In genomic region chr16:57757883-57758282, GRCh38 we compare ENCODE assay signal across 22 cellular contexts. TPM values are rescaled to one million over a fixed set of nuclear protein-coding genes. Genes with fewer than 3 reads are reported as not detected.
DNase-seq lines count a peak whose midpoint lies in the region; ATAC-seq and TF ChIP-seq lines count a peak whose summit lies in the region.
"Had no signal": no experiment of that assay in that cellular context is flagged by ENCODE, and none has a peak within 500 bp of the region (broad histone marks: within the 10 kb centered on the region; RNA-seq: fewer than 3 reads in every experiment).

No MANE protein-coding gene starts in this region.

- H3K27me3 Mint-ChIP-seq in effector memory CD8-positive, alpha-beta T cell = no peaks in the 10 kb centered on the region
- H3K27me3 Mint-ChIP-seq: naive thymus-derived CD8-positive, alpha-beta T cell had no signal

- H3K4me1 ChIP-seq in mesendoderm (ENCODE audit: control insufficient read depth, low read depth, low read length) (peaks cover 2% of the 10 kb centered on the region), upper lobe of right lung (peaks cover 8% of the 10 kb centered on the region)
- H3K4me1 ChIP-seq: colonic mucosa had no signal

- H3K79me1 ChIP-seq in mesendoderm (ENCODE audit: low read length) = no peaks in the 10 kb centered on the region

- intact Hi-C loops in Right ventricle myocardium inferior (cut with DNase I) (loop anchor here (1.0 to 10.0 kb wide), 3 partner anchors 43 to 247 kb away; partner anchors contain the start of genes USB1 and ZNF319), left cardiac atrium (cut with DNase I) (loop anchor here (1.0 to 5.0 kb wide), 3 partner anchors 105 to 244 kb away; partner anchors contain the start of genes USB1 (in 1 of the 2) and ZNF319 (in 1 of the 2)), upper lobe of right lung (cut with DNase I) (loop anchor here (5.0 kb wide), 1 partner anchor 104 kb away; no protein-coding TSS in a partner anchor)

- DNase-seq in Right ventricle myocardium inferior (ENCODE audit: missing footprints) (peak; percentile 72), left cardiac atrium (no peak), mesendoderm (no peak), upper lobe of right lung (no peak), middle frontal gyrus (ENCODE audit: extremely low spot score, low spot score) (no peak)
- no peak for DNase-seq in effector memory CD8-positive, alpha-beta T cell
- DNase-seq: NCI-H1436 treated with DMSO at 0.1 percent for 48 hours, SIG-M5 had no signal

- H3K4me3 Mint-ChIP-seq in effector memory CD8-positive, alpha-beta T cell = peak overlapping the region in 1 of 2 donors; percentile 22
- H3K4me3 Mint-ChIP-seq: activated naive CD4-positive, alpha-beta T cell treated with anti-CD3 and anti-CD28 coated beads for 36 hours; CD8-positive, alpha-beta T cell; GM23338; HFFc6; mesothelial cell of epicardium; naive thymus-derived CD8-positive, alpha-beta T cell had no signal

- no peak overlapping the region for H4K5ac ChIP-seq in mesendoderm (ENCODE audit: low read length)

- H3K9ac ChIP-seq in mesendoderm (ENCODE audit: low read length) = no peak overlapping the region

- no peak for ATAC-seq in Right ventricle myocardium inferior
- ATAC-seq in left cardiac atrium = no peak
- ATAC-seq in effector memory CD8-positive, alpha-beta T cell (replicated peaks) = no peak
- ATAC-seq in upper lobe of right lung = no peak
- ATAC-seq in HG02763 (IDR thresholded peaks at IDR 0.05; ENCODE audit: unreplicated experiment) = no peak
- no peak for ATAC-seq in GM19467 (IDR thresholded peaks at IDR 0.05; ENCODE audit: unreplicated experiment)

- no peak overlapping the region for H3K23ac ChIP-seq in mesendoderm (ENCODE audit: low read length)

- peaks cover 0 to 5% of the 10 kb centered on the region in 2 donors for H3K4me1 Mint-ChIP-seq in effector memory CD8-positive, alpha-beta T cell (ENCODE audit: low read depth in 2 of 2)

- no peak overlapping the region for H3K4ac ChIP-seq in mesendoderm (ENCODE audit: low read depth, low read length)

- H3K18ac ChIP-seq in mesendoderm (ENCODE audit: low read length) = no peak overlapping the region

- H3K27ac ChIP-seq in mesendoderm (ENCODE audit: low read depth, low read length) = no peak overlapping the region
- peak overlapping the region; percentile 30 for H3K27ac ChIP-seq in upper lobe of right lung
- H3K27ac ChIP-seq: colonic mucosa, HL-60, PC-9 had no signal

- H2BK5ac ChIP-seq in mesendoderm (ENCODE audit: low read length) = no peak overlapping the region

- H3K9me3 ChIP-seq in upper lobe of right lung = no peaks in the 10 kb centered on the region
- H3K9me3 ChIP-seq: adrenal gland, colonic mucosa, ovary, spleen had no signal

- peaks cover 7% of the 10 kb centered on the region for H3K36me3 ChIP-seq in mesendoderm (ENCODE audit: control insufficient read depth, insufficient read depth, low read length)
- peaks cover 29% of the 10 kb centered on the region for H3K36me3 ChIP-seq in upper lobe of right lung
- H3K36me3 ChIP-seq: colonic mucosa, ovary had no signal

- H4K8ac ChIP-seq in mesendoderm (ENCODE audit: low read depth, low read length) = no peak overlapping the region

- H2AK5ac ChIP-seq in mesendoderm (ENCODE audit: low read length) = no peak overlapping the region

- no peak overlapping the region for H2BK120ac ChIP-seq in mesendoderm (ENCODE audit: low read depth, low read length)

- peak overlapping the region; percentile 7 for H3K56ac ChIP-seq in mesendoderm (ENCODE audit: low read length)

- no peaks in the 10 kb centered on the region for H3K79me2 ChIP-seq in mesendoderm (ENCODE audit: control insufficient read depth, insufficient read depth, low read length)

- H3K27ac Mint-ChIP-seq in effector memory CD8-positive, alpha-beta T cell = peak overlapping the region; percentile 16 to 44
- H3K27ac Mint-ChIP-seq: activated naive CD4-positive, alpha-beta T cell treated with anti-CD3 and anti-CD28 coated beads for 36 hours; CD8-positive, alpha-beta T cell; GM23338; HFFc6; mesothelial cell of epicardium had no signal

- no peak overlapping the region for H2BK15ac ChIP-seq in mesendoderm (replicated peaks; ENCODE audit: low read depth)

- TF ChIP-seq CTCF in upper lobe of right lung (IDR thresholded peaks at IDR 0.05) = no peak

- peaks cover 7% of the 10 kb centered on the region for H3K36me3 Mint-ChIP-seq in effector memory CD8-positive, alpha-beta T cell (ENCODE audit: insufficient read depth)

- WGBS in mesendoderm (ENCODE audit: extremely low coverage, insufficient coverage, low lambda C conversion rate) = no CpG with 5 or more reads among the region's 7 CpGs

- H3K4me3 ChIP-seq in mesendoderm (ENCODE audit: low read length) (no peak overlapping the region), upper lobe of right lung (no peak overlapping the region)
- H3K4me3 ChIP-seq: adrenal gland, colonic mucosa, GM23338, ovary, PC-9, spleen had no signal

- H3K9me3 Mint-ChIP-seq in effector memory CD8-positive, alpha-beta T cell = no peaks in the 10 kb centered on the region
- H3K9me3 Mint-ChIP-seq: activated naive CD4-positive, alpha-beta T cell treated with anti-CD3 and anti-CD28 coated beads for 36 hours; CD8-positive, alpha-beta T cell; GM23338; HFFc6; mesothelial cell of epicardium; naive thymus-derived CD8-positive, alpha-beta T cell had no signal

- H3K4me2 ChIP-seq in mesendoderm (ENCODE audit: low read length) = no peak overlapping the region
- H3K4me2 ChIP-seq: GM23338, PC-9 had no signal

- H3K27me3 ChIP-seq in mesendoderm (ENCODE audit: insufficient read depth, low read length, poor library complexity) (no peaks in the 10 kb centered on the region), upper lobe of right lung (no peaks in the 10 kb centered on the region)
- H3K27me3 ChIP-seq: adrenal gland, colonic mucosa, ovary, spleen had no signal

RNA-seq across cellular contexts. Expression of gene KATNB1, which starts 22.3 kb away (rescaled TPM):
- total RNA-seq in Right ventricle myocardium inferior (8.5 TPM), left cardiac atrium (10 to 100 TPM; 11.2 to 11.7 TPM), upper lobe of right lung (16.6 TPM)
- 30.2 TPM for polyA plus RNA-seq in mesendoderm (2013, experiment 1 of 2)
- polyA plus RNA-seq in mesendoderm (2013, experiment 2 of 2) = 30.1 TPM

RNA-seq across cellular contexts. Expression of gene KIFC3, which starts 44.4 kb away (rescaled TPM):
- total RNA-seq in Right ventricle myocardium inferior (55.3 TPM), left cardiac atrium (10 to 100 TPM; 37.1 to 55.4 TPM), upper lobe of right lung (99.1 TPM)
- 13.8 TPM for polyA plus RNA-seq in mesendoderm (2013, experiment 1 of 2)
- 14.1 TPM for polyA plus RNA-seq in mesendoderm (2013, experiment 2 of 2)
